8 cellular contexts compared by ENCODE assay signal in genomic region chr3:53162672-53163458, GRCh38. TPM values are rescaled to one million over a fixed set of nuclear protein-coding genes. Genes with fewer than 3 reads are reported as not detected.
DNase-seq lines count a peak whose midpoint lies in the region; ATAC-seq and TF ChIP-seq lines count a peak whose summit lies in the region.

No MANE protein-coding gene starts in this region.

- peaks cover 28% of the 10 kb centered on the region for H3K4me1 ChIP-seq in parathyroid adenoma

- no peaks in the 10 kb centered on the region for H3K36me3 ChIP-seq in parathyroid adenoma (ENCODE audit: control insufficient read depth, insufficient read depth, low read length)

- H3K4me3 ChIP-seq in AG09309 (ENCODE audit: control insufficient read depth, low read depth, low read length) (peak overlapping the region; percentile 95), WI38 (ENCODE audit: low read depth, low read length) (peak overlapping the region; percentile 88), parathyroid adenoma (ENCODE audit: low read depth, low read length) (no peak overlapping the region)

- DNase-seq in AG09309 (ENCODE audit: low read depth) (no peak), dermis blood vessel endothelial cell (peak; percentile 13), iPS-NIHi7 (ENCODE audit: extremely low spot score) (no peak), NOMO-1 treated with DMSO at 0.1 percent for 48 hours (lab: John Stamatoyannopoulos, UW; ENCODE audit: unreplicated experiment) (no peak)

- peak overlapping the region; percentile 47 for H3K27ac ChIP-seq in parathyroid adenoma

- TF ChIP-seq CTCF in AG09309 (IDR thresholded peaks at IDR 0.05; ENCODE audit: control insufficient read depth, insufficient read depth, low read depth, low read length, missing control alignments) = no peak
- TF ChIP-seq CTCF in WI38 (IDR thresholded peaks at IDR 0.05; ENCODE audit: low read depth, low read length) = no peak
- TF ChIP-seq CTCF in parathyroid adenoma (IDR thresholded peaks at IDR 0.05) = no peak

- no peak overlapping the region for H2AFZ ChIP-seq in parathyroid adenoma

- H3K79me2 ChIP-seq in parathyroid adenoma = peaks cover under 1% of the 10 kb centered on the region

- H3K9ac ChIP-seq in parathyroid adenoma = no peak overlapping the region

- H3K4me2 ChIP-seq in parathyroid adenoma (ENCODE audit: low read length) = no peak overlapping the region

- peak; percentile 31 for ATAC-seq in GM21723 (IDR thresholded peaks at IDR 0.05; ENCODE audit: unreplicated experiment)
- no peak for ATAC-seq in GM18907 (IDR thresholded peaks at IDR 0.05; ENCODE audit: unreplicated experiment)

- H3K27me3 ChIP-seq in parathyroid adenoma (ENCODE audit: control insufficient read depth, insufficient read depth, low read length) = no peaks in the 10 kb centered on the region

- H3K9me3 ChIP-seq in parathyroid adenoma (ENCODE audit: control insufficient read depth, low read length) = no peaks in the 10 kb centered on the region

RNA-seq across cellular contexts. Expression of gene PRKCD, which starts 1.9 kb away (rescaled TPM):
- 2.2 and 3.5 TPM in 2 replicates for total RNA-seq in dermis blood vessel endothelial cell

RNA-seq across cellular contexts. Expression of gene RFT1, which starts 32.6 kb away (rescaled TPM):
- total RNA-seq in dermis blood vessel endothelial cell = 18.3 and 25.5 TPM in 2 replicates
